Comparison of ENCODE assay signal across 25 cellular contexts in the genomic region with DNA sequence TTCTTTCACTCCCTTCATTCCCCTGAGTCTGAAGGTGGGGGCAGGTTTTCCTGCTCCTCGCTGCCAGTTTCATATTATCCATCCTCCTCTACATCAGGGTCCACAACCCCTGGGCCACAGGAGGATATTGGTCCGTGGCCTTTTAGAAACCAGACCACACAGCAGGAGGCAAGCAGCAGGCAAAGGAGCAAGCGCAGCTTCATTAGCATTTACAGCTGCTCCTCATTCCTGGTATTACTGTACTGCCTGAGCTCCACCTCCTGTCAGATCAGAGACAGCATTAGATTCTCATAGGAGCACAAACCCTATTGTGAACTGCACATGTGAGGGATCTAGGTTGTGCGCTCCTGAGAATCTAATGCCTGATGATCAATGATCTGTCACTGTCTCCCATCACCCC.
"Had no signal": no experiment of that assay in that cellular context is flagged by ENCODE, and none has a peak within 500 bp of the region (broad histone marks: within the 10 kb centered on the region; RNA-seq: fewer than 3 reads in every experiment).

No MANE protein-coding gene starts in this region.

- H3K27ac ChIP-seq: adrenal gland, esophagus muscularis mucosa, gastroesophageal sphincter, heart right ventricle, left ventricle myocardium inferior, prostate gland, right atrium auricular region, tibial nerve had no signal

- H3K9me3 ChIP-seq: adrenal gland, esophagus muscularis mucosa, gastroesophageal sphincter, heart right ventricle, left ventricle myocardium inferior, prostate gland, right atrium auricular region, tibial nerve had no signal

- H3K27ac Mint-ChIP-seq: activated B cell treated with CpG ODN at 0.5 μM for 24 hours; activated CD4-positive, alpha-beta T cell treated with anti-CD3 and anti-CD28 coated beads, Interleukin-2, amount 10 ng/mL, durations not matched to agents 24 days and 14 days; activated CD8-positive, alpha-beta T cell treated with anti-CD3 and anti-CD28 coated beads for 36 hours; activated T-cell treated with anti-CD3 and anti-CD28 coated beads, Interleukin-2, amount 50 U/mL, for 24 hours; immature natural killer cell; stimulated activated naive CD8-positive, alpha-beta T cell treated with anti-CD3 and anti-CD28 coated beads, Interleukin-15, Interleukin-2, amounts not matched to agents 100 ng/mL and 50 ng/mL, for 24 hours; T-helper 2 cell treated with Interferon-gamma antibody and Interleukin-4, amounts not matched to agents 5 μg/mL and 100 μg/mL, for 36 hours had no signal

- ATAC-seq: activated CD8-positive, alpha-beta T cell treated with anti-CD3 and anti-CD28 coated beads for 36 hours; gastroesophageal sphincter had no signal

- H3K27me3 ChIP-seq: adrenal gland, esophagus muscularis mucosa, gastroesophageal sphincter, heart right ventricle, right atrium auricular region, tibial nerve had no signal

- DNase-seq: activated B cell treated with CpG ODN at 0.5 μM for 24 hours; activated CD4-positive, alpha-beta T cell treated with anti-CD3 and anti-CD28 coated beads, Interleukin-2, amount 10 ng/mL, durations not matched to agents 24 days and 14 days; activated CD8-positive, alpha-beta T cell treated with anti-CD3 and anti-CD28 coated beads for 36 hours; activated effector memory CD4-positive, alpha-beta T cell treated with anti-CD3 and anti-CD28 coated beads, Interleukin-2, amount 50 U/mL, for 16 hours; activated naive CD4-positive, alpha-beta T cell treated with anti-CD3 and anti-CD28 coated beads, Interleukin-2, amount 50 U/mL, for 16 hours; activated T-cell treated with anti-CD3 and anti-CD28 coated beads, Interleukin-2, amount 50 U/mL, for 24 hours; adrenal gland; dermis blood vessel endothelial cell; effector memory CD4-positive, alpha-beta T cell; heart right ventricle; immature natural killer cell; kidney glomerular epithelial cell; left ventricle myocardium inferior; mammary epithelial cell; small intestine; stimulated activated CD4-positive, alpha-beta T cell treated with anti-CD3 and anti-CD28 coated beads, Interleukin-15, amount 100 ng/mL, for 24 hours; stimulated activated CD4-positive, alpha-beta T cell treated with anti-CD3 and anti-CD28 coated beads, Interleukin-2, amount 100 ng/mL, for 48 hours had no signal

- H3K4me1 ChIP-seq: adrenal gland, esophagus muscularis mucosa, gastroesophageal sphincter, left ventricle myocardium inferior, prostate gland, tibial nerve had no signal

- H3K4me3 Mint-ChIP-seq: activated B cell treated with CpG ODN at 0.5 μM for 24 hours; activated CD4-positive, alpha-beta T cell treated with anti-CD3 and anti-CD28 coated beads, Interleukin-2, amount 10 ng/mL, durations not matched to agents 24 days and 14 days; activated CD8-positive, alpha-beta T cell treated with anti-CD3 and anti-CD28 coated beads for 36 hours; activated T-cell treated with anti-CD3 and anti-CD28 coated beads, Interleukin-2, amount 50 U/mL, for 24 hours; immature natural killer cell; neural crest cell; stimulated activated naive CD8-positive, alpha-beta T cell treated with anti-CD3 and anti-CD28 coated beads, Interleukin-15, Interleukin-2, amounts not matched to agents 100 ng/mL and 50 ng/mL, for 24 hours; T-helper 2 cell treated with Interferon-gamma antibody and Interleukin-4, amounts not matched to agents 5 μg/mL and 100 μg/mL, for 36 hours had no signal

- H3K9me3 Mint-ChIP-seq: activated B cell treated with CpG ODN at 0.5 μM for 24 hours; activated CD4-positive, alpha-beta T cell treated with anti-CD3 and anti-CD28 coated beads, Interleukin-2, amount 10 ng/mL, durations not matched to agents 24 days and 14 days; activated CD8-positive, alpha-beta T cell treated with anti-CD3 and anti-CD28 coated beads for 36 hours; activated T-cell treated with anti-CD3 and anti-CD28 coated beads, Interleukin-2, amount 50 U/mL, for 24 hours; neural crest cell; stimulated activated naive CD8-positive, alpha-beta T cell treated with anti-CD3 and anti-CD28 coated beads, Interleukin-15, Interleukin-2, amounts not matched to agents 100 ng/mL and 50 ng/mL, for 24 hours; T-helper 2 cell treated with Interferon-gamma antibody and Interleukin-4, amounts not matched to agents 5 μg/mL and 100 μg/mL, for 36 hours had no signal

- H3K27me3 Mint-ChIP-seq: activated B cell treated with CpG ODN at 0.5 μM for 24 hours had no signal

- H3K4me1 Mint-ChIP-seq: activated B cell treated with CpG ODN at 0.5 μM for 24 hours; activated CD4-positive, alpha-beta T cell treated with anti-CD3 and anti-CD28 coated beads, Interleukin-2, amount 10 ng/mL, durations not matched to agents 24 days and 14 days; immature natural killer cell; neural crest cell had no signal

- H3K36me3 ChIP-seq: adrenal gland, prostate gland had no signal

- H3K4me3 ChIP-seq: adrenal gland, esophagus muscularis mucosa, gastroesophageal sphincter, heart right ventricle, left ventricle myocardium inferior, prostate gland, right atrium auricular region, tibial nerve had no signal
